Comparison of ENCODE assay signal across 15 cellular contexts in genomic region chr20:44501448-44501847, GRCh38. TPM values are rescaled to one million over a fixed set of nuclear protein-coding genes. Genes with fewer than 3 reads are reported as not detected.
DNase-seq lines count a peak whose midpoint lies in the region; ATAC-seq and TF ChIP-seq lines count a peak whose summit lies in the region.
"Had no signal": no experiment of that assay in that cellular context is flagged by ENCODE, and none has a peak within 500 bp of the region (broad histone marks: within the 10 kb centered on the region; RNA-seq: fewer than 3 reads in every experiment).

No MANE protein-coding gene starts in this region.

- no peaks in the 10 kb centered on the region for H3K9me3 ChIP-seq in breast epithelium
- H3K9me3 ChIP-seq in ascending aorta = no peaks in the 10 kb centered on the region

- H3K9me3 Mint-ChIP-seq in MCF 10A (ENCODE audit: unreplicated experiment) = no peaks in the 10 kb centered on the region
- no peaks in the 10 kb centered on the region for H3K9me3 Mint-ChIP-seq in stimulated activated memory B cell treated with anti-CD40 and anti-IgM and Interleukin-4, amounts not matched to agents 10 μg/mL and 1 μg/mL and 100 μg/mL, for 72 hours
- H3K9me3 Mint-ChIP-seq: endodermal cell, H9 had no signal

- peaks cover 96% of the 10 kb centered on the region for H3K36me3 Mint-ChIP-seq in MCF 10A (ENCODE audit: insufficient read depth, unreplicated experiment)
- peaks cover 61% of the 10 kb centered on the region for H3K36me3 Mint-ChIP-seq in stimulated activated memory B cell treated with anti-CD40 and anti-IgM and Interleukin-4, amounts not matched to agents 10 μg/mL and 1 μg/mL and 100 μg/mL, for 72 hours

- peak overlapping the region; percentile 10 for H3K27ac Mint-ChIP-seq in MCF 10A (ENCODE audit: low read depth, unreplicated experiment)
- H3K27ac Mint-ChIP-seq in stimulated activated memory B cell treated with anti-CD40 and anti-IgM and Interleukin-4, amounts not matched to agents 10 μg/mL and 1 μg/mL and 100 μg/mL, for 72 hours = peak overlapping the region; percentile 11
- H3K27ac Mint-ChIP-seq: B cell, endodermal cell, H9 had no signal

- H3K4me1 Mint-ChIP-seq in MCF 10A (ENCODE audit: insufficient read depth, unreplicated experiment) = peaks cover 23% of the 10 kb centered on the region
- H3K4me1 Mint-ChIP-seq in stimulated activated memory B cell treated with anti-CD40 and anti-IgM and Interleukin-4, amounts not matched to agents 10 μg/mL and 1 μg/mL and 100 μg/mL, for 72 hours = peaks cover 16% of the 10 kb centered on the region
- H3K4me1 Mint-ChIP-seq: endodermal cell, H9 had no signal

- H3K27me3 Mint-ChIP-seq in MCF 10A (ENCODE audit: insufficient read depth, unreplicated experiment) = no peaks in the 10 kb centered on the region
- H3K27me3 Mint-ChIP-seq in stimulated activated memory B cell treated with anti-CD40 and anti-IgM and Interleukin-4, amounts not matched to agents 10 μg/mL and 1 μg/mL and 100 μg/mL, for 72 hours = no peaks in the 10 kb centered on the region
- H3K27me3 Mint-ChIP-seq: B cell had no signal

- POLR2A ChIA-PET in MCF 10A (lab: Yijun Ruan, JAX) = interaction anchor here (1.1 to 1.9 kb wide), 6 partner anchors 10 to 72 kb away, joined by 3 to 10 read pairs (median 4); partner anchors contain the start of genes SERINC3 and TTPAL

- no TSS peak for BruUV-seq in MCF 10A (replicated peaks; lab: Mats Ljungman, UMichigan)

- no peak for TF ChIP-seq CTCF in MCF 10A (IDR thresholded peaks at IDR 0.05; ENCODE audit: unreplicated experiment)
- no peak for TF ChIP-seq CTCF in breast epithelium (IDR thresholded peaks at IDR 0.05)
- TF ChIP-seq CTCF in ascending aorta (IDR thresholded peaks at IDR 0.05) = no peak

- no peak overlapping the region for H3K27ac ChIP-seq in breast epithelium
- H3K27ac ChIP-seq in ascending aorta = peak overlapping the region in 1 of 2 donors; percentile 8

- no peak overlapping the region for H3K4me3 Mint-ChIP-seq in MCF 10A (ENCODE audit: unreplicated experiment)
- no peak overlapping the region for H3K4me3 Mint-ChIP-seq in stimulated activated memory B cell treated with anti-CD40 and anti-IgM and Interleukin-4, amounts not matched to agents 10 μg/mL and 1 μg/mL and 100 μg/mL, for 72 hours
- H3K4me3 Mint-ChIP-seq: B cell, endodermal cell, H9 had no signal

- CTCF ChIA-PET in MCF 10A (lab: Yijun Ruan, JAX) = interaction anchor here (0.9 to 3.0 kb wide), 6 partner anchors 13 to 312 kb away, joined by 3 to 16 read pairs (median 4); partner anchors contain the start of gene TTPAL

- TF ChIP-seq POLR2A in breast epithelium (IDR thresholded peaks at IDR 0.05) = no peak

- intact Hi-C loops in MCF 10A (cut with micrococcal nuclease) (no loop called here), breast epithelium (cut with DNase I; ENCODE audit: low total_unique reads) (no loop called here), left ventricle myocardium superior (cut with micrococcal nuclease) (no loop called here), ascending aorta (cut with DNase I) (no loop called here)

- ATAC-seq in left ventricle myocardium superior = peak; percentile 75
- ATAC-seq in stimulated activated memory B cell treated with anti-CD40 and anti-IgM and Interleukin-4, amounts not matched to agents 10 μg/mL and 1 μg/mL and 100 μg/mL, for 72 hours = no peak
- no peak for ATAC-seq in GM21390 (IDR thresholded peaks at IDR 0.05; ENCODE audit: unreplicated experiment)

- H3K4me3 ChIP-seq in breast epithelium = no peak overlapping the region
- no peak overlapping the region for H3K4me3 ChIP-seq in H7 (ENCODE audit: insufficient read depth, low read depth, low read length)
- H3K4me3 ChIP-seq in ascending aorta = no peak overlapping the region
- H3K4me3 ChIP-seq: lung had no signal

- H3K36me3 ChIP-seq in breast epithelium = peaks cover 9% of the 10 kb centered on the region
- peaks cover 23% of the 10 kb centered on the region for H3K36me3 ChIP-seq in H7 (replicated peaks; ENCODE audit: control insufficient read depth, insufficient read depth, low read length)
- H3K36me3 ChIP-seq in ascending aorta = peaks cover 86 to 93% of the 10 kb centered on the region in 2 donors

- H3K27me3 ChIP-seq in breast epithelium = no peaks in the 10 kb centered on the region
- H3K27me3 ChIP-seq in H7 (ENCODE audit: control insufficient read depth, insufficient read depth, low read length) = no peaks in the 10 kb centered on the region
- no peaks in the 10 kb centered on the region for H3K27me3 ChIP-seq in ascending aorta

- no peaks in the 10 kb centered on the region for H3K4me1 ChIP-seq in breast epithelium
- no peaks in the 10 kb centered on the region for H3K4me1 ChIP-seq in ascending aorta

- DNase-seq in MCF 10A (ENCODE audit: unreplicated experiment) (peak; percentile 27), breast epithelium (ENCODE audit: low spot score in 2 of 2) (no peak), amniotic epithelial cell (ENCODE audit: low read depth) (peak; percentile 95), left ventricle myocardium superior (no peak), H7 (no peak), ascending aorta (ENCODE audit: low spot score in 2 of 2) (no peak)
- DNase-seq: aorta, endodermal cell, H9, NCI-H2227 treated with DMSO at 0.1 percent for 48 hours, occipital lobe had no signal

RNA-seq across cellular contexts. Expression of gene SERINC3, which starts 20.4 kb away (rescaled TPM):
- 104 and 126 TPM in 2 replicates for total RNA-seq in MCF 10A (2022)
- 100 to 1,000 TPM in 2 of 3 donors, 10 to 100 TPM in 1; 91.1 to 254 (median 100) TPM for total RNA-seq in breast epithelium
- total RNA-seq in left ventricle myocardium superior = 89.9 TPM
- 36.7 and 46.4 TPM in 2 replicates for total RNA-seq in H7 (2014; rRNA removed; shearing (Covaris generic))
- total RNA-seq in ascending aorta = 78.1 TPM

RNA-seq across cellular contexts. Expression of gene TTPAL, which starts 25.8 kb away (rescaled TPM):
- total RNA-seq in MCF 10A (2022) = 34.1 and 35.4 TPM in 2 replicates
- 10 to 100 TPM; 13.5 to 40.8 (median 14.7) TPM for total RNA-seq in breast epithelium
- total RNA-seq in left ventricle myocardium superior = 4.1 TPM
- 3.6 TPM in 2 replicates for total RNA-seq in H7 (2014; rRNA removed; shearing (Covaris generic))
- 44.9 TPM for total RNA-seq in ascending aorta

Comparison
In these comparisons a context has a peak if more than half of its experiments do, and no peak if none do; other contexts are left out.
1. DNase-seq: peak in MCF 10A (single experiment) and amniotic epithelial cell (single experiment); none in breast epithelium (0 of 2), left ventricle myocardium superior (single experiment), H7 (single experiment) and ascending aorta (0 of 2).